In the genomic region with DNA sequence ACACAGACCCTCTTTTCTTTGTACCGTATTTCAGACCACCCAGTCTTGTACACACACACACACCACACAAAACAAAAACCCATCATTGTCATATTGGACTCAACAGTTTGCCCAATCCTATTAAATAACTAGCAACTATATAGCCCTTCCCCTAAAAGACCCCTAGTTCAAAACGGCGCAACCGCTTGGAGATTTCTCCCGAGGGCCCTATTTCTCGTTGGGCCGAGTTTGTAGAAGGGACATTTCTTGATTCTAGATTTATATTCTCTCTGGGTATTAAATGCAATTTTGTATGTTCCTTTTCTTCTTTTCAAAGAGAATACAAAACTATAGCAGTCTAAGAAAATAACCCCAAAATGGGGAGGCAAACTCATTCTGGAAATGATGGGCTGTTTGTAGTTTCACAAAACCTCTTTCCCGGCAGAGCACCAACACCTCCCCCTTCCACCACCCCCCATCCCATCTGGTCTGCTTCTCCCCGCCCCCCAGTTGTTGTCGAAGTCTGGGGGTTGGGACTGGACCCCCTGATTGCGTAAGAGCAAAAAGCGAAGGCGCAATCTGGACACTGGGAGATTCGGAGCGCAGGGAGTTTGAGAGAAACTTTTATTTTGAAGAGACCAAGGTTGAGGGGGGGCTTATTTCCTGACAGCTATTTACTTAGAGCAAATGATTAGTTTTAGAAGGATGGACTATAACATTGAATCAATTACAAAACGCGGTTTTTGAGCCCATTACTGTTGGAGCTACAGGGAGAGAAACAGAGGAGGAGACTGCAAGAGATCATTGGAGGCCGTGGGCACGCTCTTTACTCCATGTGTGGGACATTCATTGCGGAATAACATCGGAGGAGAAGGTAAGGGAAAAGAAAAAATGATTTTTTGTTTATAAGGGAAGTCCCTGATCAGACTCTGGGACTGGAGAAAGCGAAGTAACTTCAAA, we compare ENCODE assay signal across 8 cellular contexts. TPM values are rescaled to one million over a fixed set of nuclear protein-coding genes. Genes with fewer than 3 reads are reported as not detected.
DNase-seq lines count a peak whose midpoint lies in the region; ATAC-seq lines count a peak whose summit lies in the region.

A gene (plus strand): TSS at position 731 of the 939 bp plus-strand sequence. CDS start 29,476 bp downstream, outside the sequence.

- H3K27me3 ChIP-seq in trophoblast cell (ENCODE audit: insufficient read depth, low read length): peaks cover 17% of the 10 kb centered on the region

- H4K91ac ChIP-seq in trophoblast cell (ENCODE audit: low read depth, low read length): peak within 1 kb of the TSS; percentile 76

- intact Hi-C loops in Right ventricle myocardium inferior (cut with DNase I): loop anchor here (5.0 kb wide), 1 partner anchor 1032 kb away; no protein-coding TSS in a partner anchor

- no peak within 1 kb of the TSS for H3K23ac ChIP-seq in trophoblast cell (ENCODE audit: low read length)

- no CpG with 5 or more reads among the region's 22 CpGs for WGBS in trophoblast cell (ENCODE audit: extremely low coverage, insufficient coverage, insufficient read length)

- peaks cover 10% of the 10 kb centered on the region for H3K36me3 Mint-ChIP-seq in T-helper 17 cell (ENCODE audit: low read depth)

- H4K12ac ChIP-seq in trophoblast cell (ENCODE audit: low read depth, low read length): peak within 1 kb of the TSS; percentile 12

- H3K27ac Mint-ChIP-seq in T-helper 17 cell: peak within 1 kb of the TSS; percentile 9

- H3K79me1 ChIP-seq in trophoblast cell (ENCODE audit: low read length): peaks cover 45% of the 10 kb centered on the region

- peaks cover 17 to 32% of the 10 kb centered on the region in 2 experiments for H3K4me1 ChIP-seq in trophoblast cell (ENCODE audit: control insufficient read depth in 1 of 2, insufficient read depth in 2 of 2, low read length in 2 of 2)

- ATAC-seq in T-helper 17 cell (no peak), Right ventricle myocardium inferior (peak; percentile 59), HG03108 (IDR thresholded peaks at IDR 0.05; ENCODE audit: unreplicated experiment) (no peak), HG02970 (IDR thresholded peaks at IDR 0.05; ENCODE audit: low FRiP score, unreplicated experiment) (no peak)

- peaks cover 25% of the 10 kb centered on the region for H3K4me1 Mint-ChIP-seq in T-helper 17 cell

- peak within 1 kb of the TSS; percentile 29 for H3K4ac ChIP-seq in trophoblast cell (ENCODE audit: low read depth, low read length)

- H3K18ac ChIP-seq in trophoblast cell (ENCODE audit: low read length): peak within 1 kb of the TSS; percentile 67

- H3K27me3 Mint-ChIP-seq in T-helper 17 cell: peaks cover 84% of the 10 kb centered on the region

- no peak within 1 kb of the TSS for H3K27ac ChIP-seq in trophoblast cell (ENCODE audit: low read depth, low read length)

- H2AK5ac ChIP-seq in trophoblast cell (ENCODE audit: low read length): peak within 1 kb of the TSS; percentile 33

- peak within 1 kb of the TSS; percentile 74 for H3K14ac ChIP-seq in trophoblast cell (ENCODE audit: low read length)

- peak within 1 kb of the TSS; percentile 79 for H2AFZ ChIP-seq in trophoblast cell (ENCODE audit: insufficient read depth, low read length, poor library complexity)

- peak within 1 kb of the TSS; percentile 80 for H2BK12ac ChIP-seq in trophoblast cell (ENCODE audit: low read length)

- peak within 1 kb of the TSS; percentile 82 for H2BK120ac ChIP-seq in trophoblast cell (ENCODE audit: insufficient read depth, low read length, poor library complexity)

- peak within 1 kb of the TSS; percentile 71 for H3K4me3 Mint-ChIP-seq in T-helper 17 cell

- H3K9me3 ChIP-seq in T-helper 17 cell (ENCODE audit: control insufficient read depth, low read length, poor library complexity, severe bottlenecking) (no peaks in the 10 kb centered on the region), trophoblast cell (ENCODE audit: insufficient read depth, low read depth, low read length) (peaks cover 2% of the 10 kb centered on the region)

- peak within 1 kb of the TSS; percentile 65 for H2BK5ac ChIP-seq in trophoblast cell (ENCODE audit: low read depth, low read length, poor library complexity)

- peak within 1 kb of the TSS; percentile 75 for H3K4me3 ChIP-seq in trophoblast cell (ENCODE audit: low read depth, low read length)

- H3K4me2 ChIP-seq in trophoblast cell (ENCODE audit: low read length): peak within 1 kb of the TSS; percentile 96

- peaks cover 7% of the 10 kb centered on the region for H3K79me2 ChIP-seq in trophoblast cell (ENCODE audit: control insufficient read depth, insufficient read depth, low read length, poor library complexity)

- DNase-seq in DMS 273 (lab: John Stamatoyannopoulos, UW; ENCODE audit: unreplicated experiment) (peak; percentile 78), T-helper 17 cell (no peak), Right ventricle myocardium inferior (ENCODE audit: missing footprints) (peak; percentile 80), trophoblast cell (no peak), G401 (ENCODE audit: low spot score) (no peak)
- no peak for DNase-seq in stimulated activated CD4-positive, alpha-beta T cell treated with anti-CD3 and anti-CD28 coated beads, Interleukin-2, amount 100 ng/mL, for 48 hours

- H3K9ac ChIP-seq in trophoblast cell (ENCODE audit: low read length): no peak within 1 kb of the TSS

- peak within 1 kb of the TSS; percentile 31 for H4K8ac ChIP-seq in trophoblast cell (ENCODE audit: low read depth, low read length)

- in situ Hi-C loops in G401 (cut with HindIII; ENCODE audit: low sequenced_read_pairs): no loop called here

- no peaks in the 10 kb centered on the region for H3K36me3 ChIP-seq in trophoblast cell (ENCODE audit: control insufficient read depth in 1 of 2, insufficient read depth in 2 of 2, low read length in 2 of 2)

RNA-seq across cellular contexts. Expression of the gene that starts here (rescaled TPM):
- under 1 TPM in 1 of 2 donors, not detected in 1; 0.63 TPM for total RNA-seq in T-helper 17 cell
- total RNA-seq in Right ventricle myocardium inferior: 38.5 TPM
- polyA plus RNA-seq in trophoblast cell (2013): 16.1 and 18.0 TPM in 2 replicates
- total RNA-seq in G401 (2014; rRNA removed; shearing (Covaris generic)): 3.4 and 5.0 TPM in 2 replicates

Comparison
In these comparisons a context has a peak if more than half of its experiments do, and no peak if none do; other contexts are left out.
1. DNase-seq: peak in DMS 273 (single experiment) and Right ventricle myocardium inferior (single experiment); none in T-helper 17 cell (0 of 3), trophoblast cell (0 of 2), stimulated activated CD4-positive, alpha-beta T cell treated with anti-CD3 and anti-CD28 coated beads, Interleukin-2, amount 100 ng/mL, for 48 hours (0 of 2) and G401 (single experiment).